Comparison of ENCODE assay signal across 15 cellular contexts in the genomic region with DNA sequence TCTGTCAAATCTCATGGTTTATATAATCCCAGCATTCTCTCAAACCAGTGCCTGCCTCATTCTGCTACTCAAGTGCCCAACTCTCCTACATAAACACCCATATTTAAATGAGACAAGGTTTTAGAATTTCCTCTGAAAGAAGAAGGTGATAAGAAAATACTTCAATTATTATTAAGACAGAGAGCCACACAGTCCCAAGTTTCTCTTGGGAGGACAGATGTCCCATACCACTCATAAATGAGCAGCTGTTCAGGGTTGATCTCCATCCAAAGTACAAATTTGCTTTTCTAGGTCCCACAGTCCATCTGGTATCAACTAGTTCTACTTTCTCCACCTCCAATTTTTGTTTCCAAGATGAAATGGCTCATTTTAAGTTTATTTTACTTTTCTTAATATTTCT. TPM values are rescaled to one million over a fixed set of nuclear protein-coding genes. Genes with fewer than 3 reads are reported as not detected.
DNase-seq lines count a peak whose midpoint lies in the region; ATAC-seq and TF ChIP-seq lines count a peak whose summit lies in the region.
"Had no signal": no experiment of that assay in that cellular context is flagged by ENCODE, and none has a peak within 500 bp of the region (broad histone marks: within the 10 kb centered on the region; RNA-seq: fewer than 3 reads in every experiment).

No MANE protein-coding gene starts in this region.

- H3K27ac Mint-ChIP-seq in CD8-positive, alpha-beta memory T cell, result peak overlapping the region in 5 of 8 donors; percentile 4 to 63 (median 23)
- H3K27ac Mint-ChIP-seq in WTC11, result peak overlapping the region; percentile 60; the same call in 1 of the 2 replicates

- peaks cover 7% of the 10 kb centered on the region for H3K36me3 ChIP-seq in CD8-positive, alpha-beta memory T cell (ENCODE audit: insufficient read depth, low read length)
- H3K36me3 ChIP-seq in rectal smooth muscle tissue (ENCODE audit: control insufficient read depth, insufficient read depth, low read length) (no peaks in the 10 kb centered on the region), ascending aorta (peaks cover 0 to 7% of the 10 kb centered on the region in 2 donors), SK-N-SH (replicated peaks in 1 of 2; ENCODE audit: control insufficient read depth in 1 of 2, insufficient read depth in 2 of 2, low read length in 1 of 2) (peaks cover 5 to 18% of the 10 kb centered on the region in 2 experiments)

- POLR2A ChIA-PET in CD8-positive, alpha-beta memory T cell (lab: Charles Lee), result no interaction called here
- POLR2A ChIA-PET in WTC11 (lab: Charles Lee) (interaction anchor here (1.3 kb wide), 1 partner anchor 10 kb away, joined by 3 read pairs; no protein-coding TSS in a partner anchor), SK-N-SH (lab: Yijun Ruan, JAX) (interaction anchor here (1.4 kb wide), 1 partner anchor 58 kb away, joined by 3 read pairs; no protein-coding TSS in a partner anchor)

- TF ChIP-seq CTCF in WTC11 (IDR thresholded peaks at IDR 0.05), result no peak
- TF ChIP-seq CTCF in ascending aorta (IDR thresholded peaks at IDR 0.05), result no peak
- no peak for TF ChIP-seq CTCF in SK-N-SH (IDR thresholded peaks at IDR 0.05)

- H3K9ac ChIP-seq in rectal smooth muscle tissue (ENCODE audit: low read length), result no peak overlapping the region
- H3K9ac ChIP-seq in SK-N-SH, result no peak overlapping the region

- H3K27ac ChIP-seq in CD8-positive, alpha-beta memory T cell (ENCODE audit: low read depth, low read length), result no peak overlapping the region
- H3K27ac ChIP-seq in rectal smooth muscle tissue (ENCODE audit: low read depth, low read length) (peak overlapping the region; percentile 44), ascending aorta (peak overlapping the region in 1 of 2 donors; percentile 61), SK-N-SH (ENCODE audit: low read depth in 2 of 2, low read length in 1 of 2) (no peak overlapping the region)

- CTCF ChIA-PET in CD8-positive, alpha-beta memory T cell (lab: Charles Lee), result interaction anchor here (1.5 to 3.4 kb wide), 7 partner anchors 8 to 150 kb away, joined by 6 to 33 read pairs (median 9); partner anchors contain the start of genes CASQ1 and DCAF8
- CTCF ChIA-PET in WTC11 (lab: Charles Lee), result interaction anchor here (1.8 to 3.1 kb wide), 10 partner anchors 13 to 205 kb away, joined by 5 to 109 read pairs (median 40); partner anchors contain the start of genes CASQ1, DCAF8 and PEX19
- CTCF ChIA-PET in SK-N-SH (lab: Yijun Ruan, JAX), result interaction anchor here (0.7 to 26.9 kb wide), 18 partner anchors 8 to 842 kb away, joined by 3 to 293 read pairs (median 20); partner anchors contain the start of genes CASQ1, IGSF8 and KCNJ9

- H3K4me3 ChIP-seq in CD8-positive, alpha-beta memory T cell (ENCODE audit: low read length), result no peak overlapping the region
- H3K4me3 ChIP-seq in rectal smooth muscle tissue (ENCODE audit: low read length) (no peak overlapping the region), ascending aorta (no peak overlapping the region), SK-N-SH (ENCODE audit: low read depth in 2 of 2, low read length in 1 of 2) (no peak overlapping the region)
- H3K4me3 ChIP-seq: mucosa of descending colon had no signal

- H3K4me2 ChIP-seq in SK-N-SH, result no peak overlapping the region

- ATAC-seq in WTC11, result no peak
- ATAC-seq: mucosa of descending colon had no signal

- peaks cover 81% of the 10 kb centered on the region for H3K79me2 ChIP-seq in SK-N-SH (ENCODE audit: insufficient read depth)

- DNase-seq in CD8-positive, alpha-beta memory T cell, result no peak
- DNase-seq in WTC11 (ENCODE audit: low spot score) (no peak), inferior parietal cortex (ENCODE audit: extremely low spot score) (peak; percentile 61), ascending aorta (ENCODE audit: low spot score in 2 of 2) (no peak), SK-N-SH (no peak)
- DNase-seq in stimulated activated CD4-positive, alpha-beta T cell treated with anti-CD3 and anti-CD28 coated beads, Interleukin-4, amount 100 ng/mL, for 4 hours, result no peak
- no peak for DNase-seq in effector CD4-positive, alpha-beta T cell
- DNase-seq: H7; mucosa of descending colon; NCI-H1092; NCI-H2227 treated with DMSO at 0.1 percent for 48 hours; stimulated activated naive CD4-positive, alpha-beta T cell; T1000 had no signal

- H3K27me3 Mint-ChIP-seq in CD8-positive, alpha-beta memory T cell, result no peaks in the 10 kb centered on the region
- no peaks in the 10 kb centered on the region for H3K27me3 Mint-ChIP-seq in WTC11 (ENCODE audit: low read depth)

- H3F3A ChIP-seq in SK-N-SH (replicated peaks; ENCODE audit: insufficient read depth), result peaks cover 10% of the 10 kb centered on the region

- intact Hi-C loops in ascending aorta (cut with DNase I), result loop anchor here (5.0 kb wide), 1 partner anchor 164 kb away; no protein-coding TSS in a partner anchor

- no peaks in the 10 kb centered on the region for H3K9me2 ChIP-seq in SK-N-SH

- H3K9me3 ChIP-seq in CD8-positive, alpha-beta memory T cell (ENCODE audit: low read length), result no peaks in the 10 kb centered on the region
- no peaks in the 10 kb centered on the region for H3K9me3 ChIP-seq in ascending aorta
- H3K9me3 ChIP-seq in SK-N-SH, result no peaks in the 10 kb centered on the region
- H3K9me3 ChIP-seq: mucosa of descending colon had no signal

- H3K36me3 Mint-ChIP-seq in CD8-positive, alpha-beta memory T cell, result peaks cover 0 to 46% (median 0%) of the 10 kb centered on the region in 3 donors
- peaks cover 6% of the 10 kb centered on the region for H3K36me3 Mint-ChIP-seq in WTC11

- H4K20me1 ChIP-seq in SK-N-SH (ENCODE audit: insufficient read depth), result peaks cover 58% of the 10 kb centered on the region

- no peaks in the 10 kb centered on the region for H3K9me3 Mint-ChIP-seq in CD8-positive, alpha-beta memory T cell
- no peaks in the 10 kb centered on the region for H3K9me3 Mint-ChIP-seq in WTC11
- H3K9me3 Mint-ChIP-seq: activated T-helper 1 cell treated with anti-CD3 and anti-CD28 coated beads, Interleukin-12 subunit alpha, Interleukin-12 subunit beta, Interleukin-2, Interleukin-4 antibody, amounts not matched to agents 30 ng/mL and 10 ng/mL and 1 ng/mL, durations not matched to agents 14 hours and 24 hours and 36 hours had no signal

- TF ChIP-seq EP300 in SK-N-SH (IDR thresholded peaks at IDR 0.05; ENCODE audit: borderline replicate concordance in 1 of 2, low read depth in 1 of 2, low read length in 1 of 2), result no peak

- H3K4me1 Mint-ChIP-seq in CD8-positive, alpha-beta memory T cell, result peaks cover 12 to 41% (median 28%) of the 10 kb centered on the region in 3 donors
- peaks cover 6% of the 10 kb centered on the region for H3K4me1 Mint-ChIP-seq in WTC11

- H3K27me3 ChIP-seq in CD8-positive, alpha-beta memory T cell (ENCODE audit: insufficient read depth, low read length, poor library complexity, severe bottlenecking), result no peaks in the 10 kb centered on the region
- H3K27me3 ChIP-seq in rectal smooth muscle tissue (ENCODE audit: control insufficient read depth, insufficient read depth, low read length) (no peaks in the 10 kb centered on the region), ascending aorta (no peaks in the 10 kb centered on the region), SK-N-SH (ENCODE audit: insufficient read depth) (no peaks in the 10 kb centered on the region)

- H2AFZ ChIP-seq in SK-N-SH (ENCODE audit: low read depth), result no peak overlapping the region

- TF ChIP-seq RAD21 in SK-N-SH (IDR thresholded peaks at IDR 0.05; ENCODE audit: low read length), result no peak

- no peaks in the 10 kb centered on the region for H3K4me1 ChIP-seq in CD8-positive, alpha-beta memory T cell (ENCODE audit: insufficient read depth, low read length)
- peaks cover 10% of the 10 kb centered on the region for H3K4me1 ChIP-seq in rectal smooth muscle tissue (ENCODE audit: control insufficient read depth, insufficient read depth, low read length)
- H3K4me1 ChIP-seq in ascending aorta, result peaks cover 0 to 16% of the 10 kb centered on the region in 2 donors
- peaks cover 0 to 8% of the 10 kb centered on the region in 2 experiments; a peak in 2 of 4 replicates for H3K4me1 ChIP-seq in SK-N-SH (ENCODE audit: control insufficient read depth in 1 of 2, insufficient read depth in 2 of 2, low read depth in 1 of 2, low read length in 1 of 2)

- no peak overlapping the region for H3K4me3 Mint-ChIP-seq in CD8-positive, alpha-beta memory T cell
- no peak overlapping the region for H3K4me3 Mint-ChIP-seq in WTC11
- H3K4me3 Mint-ChIP-seq: activated T-helper 1 cell treated with anti-CD3 and anti-CD28 coated beads, Interleukin-12 subunit alpha, Interleukin-12 subunit beta, Interleukin-2, Interleukin-4 antibody, amounts not matched to agents 30 ng/mL and 10 ng/mL and 1 ng/mL, durations not matched to agents 14 hours and 24 hours and 36 hours had no signal

TF ChIP-seq in WTC11, 78 proteins besides CTCF, POLR2A, EP300 and RAD21 (continues in another document):
- no peak for TF ChIP-seq ZNF121 (CRISPR knock-in tag; IDR thresholded peaks at IDR 0.05)
- no peak for TF ChIP-seq GTF2I (CRISPR knock-in tag; conservative IDR thresholded peaks at IDR 0.05)

TF ChIP-seq in SK-N-SH, 30 proteins besides CTCF, POLR2A, EP300 and RAD21 (continues in another document):
- no peak for TF ChIP-seq PBX3 (IDR thresholded peaks at IDR 0.05)

RNA-seq across cellular contexts. Expression of gene DCAF8, which starts 11.3 kb away (rescaled TPM):
- 10 to 100 TPM; 95.6 to 97.0 TPM for total RNA-seq in CD8-positive, alpha-beta memory T cell
- 54.2 TPM for polyA plus RNA-seq in CD8-positive, alpha-beta memory T cell
- 121 to 143 TPM (median 128 TPM) in 3 replicates for total RNA-seq in WTC11 (2021)
- total RNA-seq in ascending aorta, result 68.9 TPM
- polyA plus RNA-seq in SK-N-SH (2012; rRNA removed), result 108 and 150 TPM in 2 replicates
- polyA plus RNA-seq in SK-N-SH (2012; cell fraction: cytosol; rRNA removed), result 55.1 and 69.1 TPM in 2 replicates
- 383 and 570 TPM in 2 replicates for polyA plus RNA-seq in SK-N-SH (2012; cell fraction: nucleus; rRNA removed)

RNA-seq across cellular contexts. Expression of gene PEX19, which starts 33.9 kb away (rescaled TPM):
- 10 to 100 TPM; 56.1 to 57.5 TPM for total RNA-seq in CD8-positive, alpha-beta memory T cell
- polyA plus RNA-seq in CD8-positive, alpha-beta memory T cell, result 47.7 TPM
- total RNA-seq in WTC11 (2021), result 80.6 to 85.5 TPM (median 85.2 TPM) in 3 replicates
- total RNA-seq in ascending aorta, result 36.6 TPM
- 31.4 and 52.1 TPM in 2 replicates for polyA plus RNA-seq in SK-N-SH (2012; rRNA removed)
- polyA plus RNA-seq in SK-N-SH (2012; cell fraction: cytosol; rRNA removed), result 34.9 and 45.9 TPM in 2 replicates
- 24.8 and 42.2 TPM in 2 replicates for polyA plus RNA-seq in SK-N-SH (2012; cell fraction: nucleus; rRNA removed)

RNA-seq across cellular contexts. Expression of gene PEA15, which starts 45.8 kb away (rescaled TPM):
- 10 to 100 TPM; 77.4 to 81.4 TPM for total RNA-seq in CD8-positive, alpha-beta memory T cell
- polyA plus RNA-seq in CD8-positive, alpha-beta memory T cell, result 9.1 TPM
- total RNA-seq in WTC11 (2021) (43.6 to 56.3 TPM (median 46.9 TPM) in 3 replicates), ascending aorta (178 TPM)
- 322 and 382 TPM in 2 replicates for polyA plus RNA-seq in SK-N-SH (2012; rRNA removed)
- 313 and 411 TPM in 2 replicates for polyA plus RNA-seq in SK-N-SH (2012; cell fraction: cytosol; rRNA removed)
- 176 and 239 TPM in 2 replicates for polyA plus RNA-seq in SK-N-SH (2012; cell fraction: nucleus; rRNA removed)
